Comparison of ENCODE assay signal across 24 cellular contexts in genomic region chr17:79935845-79936470, GRCh38.
DNase-seq lines count a peak whose midpoint lies in the region; ATAC-seq and TF ChIP-seq lines count a peak whose summit lies in the region.
"Had no signal": no experiment of that assay in that cellular context is flagged by ENCODE, and none has a peak within 500 bp of the region (broad histone marks: within the 10 kb centered on the region; RNA-seq: fewer than 3 reads in every experiment).

No MANE protein-coding gene starts in this region.

- H3K27me3 ChIP-seq in GM23338 (ENCODE audit: insufficient read depth) = peaks cover under 1% of the 10 kb centered on the region; the same call in 1 of the 2 replicates
- H3K27me3 ChIP-seq: hepatocyte had no signal

- H3K9me3 Mint-ChIP-seq in activated CD4-positive, alpha-beta memory T cell treated with anti-CD3 and anti-CD28 coated beads, Interleukin-2, amount 10 ng/mL, durations not matched to agents 7 days and 5 days = no peaks in the 10 kb centered on the region
- H3K9me3 Mint-ChIP-seq in activated CD4-positive, alpha-beta memory T cell treated with anti-CD3 and anti-CD28 coated beads for 36 hours = no peaks in the 10 kb centered on the region
- no peaks in the 10 kb centered on the region for H3K9me3 Mint-ChIP-seq in GM23338
- H3K9me3 Mint-ChIP-seq in central memory CD8-positive, alpha-beta T cell = no peaks in the 10 kb centered on the region
- no peaks in the 10 kb centered on the region for H3K9me3 Mint-ChIP-seq in neural crest cell
- H3K9me3 Mint-ChIP-seq: activated CD4-positive, alpha-beta T cell treated with anti-CD3 and anti-CD28 coated beads, Interleukin-2, amount 10 ng/mL, durations not matched to agents 7 days and 5 days; nephron had no signal

- no peak overlapping the region for H3K4me3 Mint-ChIP-seq in activated CD4-positive, alpha-beta memory T cell treated with anti-CD3 and anti-CD28 coated beads, Interleukin-2, amount 10 ng/mL, durations not matched to agents 7 days and 5 days
- H3K4me3 Mint-ChIP-seq in activated CD4-positive, alpha-beta memory T cell treated with anti-CD3 and anti-CD28 coated beads for 36 hours = no peak overlapping the region
- H3K4me3 Mint-ChIP-seq in GM23338 (no peak overlapping the region; the same call in 2 of the 3 replicates), neural crest cell (peak overlapping the region; percentile 4)
- H3K4me3 Mint-ChIP-seq in central memory CD8-positive, alpha-beta T cell = peak overlapping the region; percentile 78
- H3K4me3 Mint-ChIP-seq: activated CD4-positive, alpha-beta T cell treated with anti-CD3 and anti-CD28 coated beads, Interleukin-2, amount 10 ng/mL, durations not matched to agents 7 days and 5 days; nephron had no signal

- CTCF ChIA-PET in activated CD4-positive, alpha-beta memory T cell treated with anti-CD3 and anti-CD28 coated beads, Interleukin-2, amount 10 ng/mL, durations not matched to agents 7 days and 5 days (lab: Charles Lee) = no interaction called here
- CTCF ChIA-PET in activated CD4-positive, alpha-beta memory T cell treated with anti-CD3 and anti-CD28 coated beads for 36 hours (lab: Charles Lee) = no interaction called here

- intact Hi-C loops in activated CD4-positive, alpha-beta memory T cell treated with anti-CD3 and anti-CD28 coated beads for 36 hours (cut with micrococcal nuclease) = no loop called here

- TF ChIP-seq CTCF in GM23338 (conservative IDR thresholded peaks at IDR 0.05; ENCODE audit: low read depth in 2 of 2) (no peak), neural crest cell (conservative IDR thresholded peaks at IDR 0.05) (no peak)

- H2AFZ ChIP-seq in GM23338 = no peak overlapping the region
- H2AFZ ChIP-seq: hepatocyte had no signal

- DNase-seq in activated CD4-positive, alpha-beta memory T cell treated with anti-CD3 and anti-CD28 coated beads, Interleukin-2, amount 10 ng/mL, durations not matched to agents 7 days and 5 days = no peak
- no peak for DNase-seq in activated CD4-positive, alpha-beta memory T cell treated with anti-CD3 and anti-CD28 coated beads for 36 hours
- no peak for DNase-seq in GM23338 (ENCODE audit: low spot score)
- DNase-seq in central memory CD8-positive, alpha-beta T cell (ENCODE audit: low spot score in 2 of 2) = no peak
- no peak for DNase-seq in neural crest cell (ENCODE audit: low read depth, low spot score)
- DNase-seq in DMS79 (lab: John Stamatoyannopoulos, UW) = no peak
- DNase-seq in anterior cingulate cortex (lab: John Stamatoyannopoulos, UW) = no peak
- DNase-seq: activated CD4-positive, alpha-beta T cell treated with anti-CD3 and anti-CD28 coated beads, Interleukin-2, amount 10 ng/mL, durations not matched to agents 7 days and 5 days; activated gamma-delta T cell treated with Interleukin-2 at 50 U/mL for 16 hours; amygdala; C1 segment of cervical spinal cord; caudate nucleus; foreskin fibroblast; NCI-H146; OCI-M1; SHP77; small intestine had no signal

- no peak overlapping the region for H3K4me2 ChIP-seq in GM23338
- H3K4me2 ChIP-seq: hepatocyte had no signal

- H3K4me1 ChIP-seq in GM23338 (ENCODE audit: insufficient read depth) = peaks cover 46% of the 10 kb centered on the region

- H3K36me3 ChIP-seq in GM23338 (ENCODE audit: insufficient read depth) = no peaks in the 10 kb centered on the region

- peaks cover 55% of the 10 kb centered on the region for H3K4me1 Mint-ChIP-seq in activated CD4-positive, alpha-beta memory T cell treated with anti-CD3 and anti-CD28 coated beads, Interleukin-2, amount 10 ng/mL, durations not matched to agents 7 days and 5 days
- peaks cover 21% of the 10 kb centered on the region for H3K4me1 Mint-ChIP-seq in activated CD4-positive, alpha-beta memory T cell treated with anti-CD3 and anti-CD28 coated beads for 36 hours (ENCODE audit: low read depth)
- H3K4me1 Mint-ChIP-seq in GM23338 (peaks cover 70% of the 10 kb centered on the region), neural crest cell (peaks cover 33% of the 10 kb centered on the region)
- H3K4me1 Mint-ChIP-seq in central memory CD8-positive, alpha-beta T cell = peaks cover 42% of the 10 kb centered on the region

- H4K20me1 ChIP-seq in GM23338 (replicated peaks; ENCODE audit: insufficient read depth) = no peaks in the 10 kb centered on the region; the same call in 1 of the 2 replicates

- POLR2A ChIA-PET in activated CD4-positive, alpha-beta memory T cell treated with anti-CD3 and anti-CD28 coated beads, Interleukin-2, amount 10 ng/mL, durations not matched to agents 7 days and 5 days (lab: Charles Lee) = no interaction called here
- POLR2A ChIA-PET in activated CD4-positive, alpha-beta memory T cell treated with anti-CD3 and anti-CD28 coated beads for 36 hours (lab: Charles Lee) = no interaction called here

- no peaks in the 10 kb centered on the region for H3K79me2 ChIP-seq in GM23338 (replicated peaks; ENCODE audit: insufficient read depth)
- H3K79me2 ChIP-seq: hepatocyte had no signal

- peaks cover 27% of the 10 kb centered on the region for H3K27me3 Mint-ChIP-seq in activated CD4-positive, alpha-beta memory T cell treated with anti-CD3 and anti-CD28 coated beads, Interleukin-2, amount 10 ng/mL, durations not matched to agents 7 days and 5 days
- H3K27me3 Mint-ChIP-seq in activated CD4-positive, alpha-beta memory T cell treated with anti-CD3 and anti-CD28 coated beads for 36 hours = peaks cover 18% of the 10 kb centered on the region
- H3K27me3 Mint-ChIP-seq in GM23338 (ENCODE audit: insufficient read depth, low read depth, poor library complexity) = peaks cover 50% of the 10 kb centered on the region
- peaks cover 33% of the 10 kb centered on the region for H3K27me3 Mint-ChIP-seq in central memory CD8-positive, alpha-beta T cell
- peaks cover 30% of the 10 kb centered on the region for H3K27me3 Mint-ChIP-seq in neural crest cell (ENCODE audit: low read depth)
- H3K27me3 Mint-ChIP-seq: progenitor cell of endocrine pancreas had no signal

- H3K9me2 ChIP-seq in GM23338 (ENCODE audit: insufficient read depth) = 0 out of 2 replicates have a peak, but pooled peaks cover 3% of the 10 kb centered on the region

- no peaks in the 10 kb centered on the region for H3K36me3 Mint-ChIP-seq in activated CD4-positive, alpha-beta memory T cell treated with anti-CD3 and anti-CD28 coated beads, Interleukin-2, amount 10 ng/mL, durations not matched to agents 7 days and 5 days (ENCODE audit: low read depth)
- no peaks in the 10 kb centered on the region for H3K36me3 Mint-ChIP-seq in activated CD4-positive, alpha-beta memory T cell treated with anti-CD3 and anti-CD28 coated beads for 36 hours
- H3K36me3 Mint-ChIP-seq in GM23338 (ENCODE audit: low read depth) (peaks cover 26% of the 10 kb centered on the region), neural crest cell (ENCODE audit: low read depth) (peaks cover 15% of the 10 kb centered on the region)
- peaks cover 6% of the 10 kb centered on the region for H3K36me3 Mint-ChIP-seq in central memory CD8-positive, alpha-beta T cell (ENCODE audit: insufficient read depth)

- no peak overlapping the region for H3K27ac ChIP-seq in GM23338 (ENCODE audit: low read depth)
- H3K27ac ChIP-seq: epithelial cell of prostate, hepatocyte, upper lobe of left lung had no signal

- H3F3A ChIP-seq in GM23338 (replicated peaks; ENCODE audit: low read depth) = peaks cover 12% of the 10 kb centered on the region; the same call in 1 of the 2 replicates

- peak overlapping the region; percentile 35 for H3K27ac Mint-ChIP-seq in activated CD4-positive, alpha-beta memory T cell treated with anti-CD3 and anti-CD28 coated beads, Interleukin-2, amount 10 ng/mL, durations not matched to agents 7 days and 5 days
- no peak overlapping the region for H3K27ac Mint-ChIP-seq in activated CD4-positive, alpha-beta memory T cell treated with anti-CD3 and anti-CD28 coated beads for 36 hours
- H3K27ac Mint-ChIP-seq in GM23338 = peak overlapping the region; percentile 27; the same call in 1 of the 2 replicates
- peak overlapping the region; percentile 87 for H3K27ac Mint-ChIP-seq in central memory CD8-positive, alpha-beta T cell (ENCODE audit: low read depth)
- no peak overlapping the region for H3K27ac Mint-ChIP-seq in neural crest cell (ENCODE audit: unreplicated experiment)
- H3K27ac Mint-ChIP-seq: activated CD4-positive, alpha-beta T cell treated with anti-CD3 and anti-CD28 coated beads, Interleukin-2, amount 10 ng/mL, durations not matched to agents 7 days and 5 days; progenitor cell of endocrine pancreas had no signal

- ATAC-seq in GM23338 = no peak
- ATAC-seq in central memory CD8-positive, alpha-beta T cell (replicated peaks; ENCODE audit: extremely low read depth, poor library complexity, severe bottlenecking) = no peak
- ATAC-seq in HG02938 (IDR thresholded peaks at IDR 0.05; ENCODE audit: unreplicated experiment) = no peak

- no peak overlapping the region for H3K4me3 ChIP-seq in GM23338
- H3K4me3 ChIP-seq: hepatocyte, lung, upper lobe of left lung had no signal

TF ChIP-seq in GM23338, 12 proteins besides CTCF, POLR2A, EP300 and RAD21:
- TF ChIP-seq NANOG (IDR thresholded peaks at IDR 0.05; ENCODE audit: borderline replicate concordance) = no peak

Comparison
In these comparisons a context has a peak if more than half of its experiments do, and no peak if none do; other contexts are left out.
1. H3K27ac Mint-ChIP-seq: peak in activated CD4-positive, alpha-beta memory T cell treated with anti-CD3 and anti-CD28 coated beads, Interleukin-2, amount 10 ng/mL, durations not matched to agents 7 days and 5 days (single experiment), GM23338 (single experiment) and central memory CD8-positive, alpha-beta T cell (single experiment); none in activated CD4-positive, alpha-beta memory T cell treated with anti-CD3 and anti-CD28 coated beads for 36 hours (single experiment) and neural crest cell (single experiment).
2. H3K4me3 Mint-ChIP-seq: peak in central memory CD8-positive, alpha-beta T cell (single experiment) and neural crest cell (single experiment); none in activated CD4-positive, alpha-beta memory T cell treated with anti-CD3 and anti-CD28 coated beads, Interleukin-2, amount 10 ng/mL, durations not matched to agents 7 days and 5 days (single experiment), activated CD4-positive, alpha-beta memory T cell treated with anti-CD3 and anti-CD28 coated beads for 36 hours (single experiment) and GM23338 (single experiment).